18 cellular contexts compared by ENCODE assay signal in genomic region chr7:17619194-17619818, GRCh38.
DNase-seq lines count a peak whose midpoint lies in the region; ATAC-seq, FAIRE-seq and TF ChIP-seq lines count a peak whose summit lies in the region.
"Had no signal": no experiment of that assay in that cellular context is flagged by ENCODE, and none has a peak within 500 bp of the region (broad histone marks: within the 10 kb centered on the region; RNA-seq: fewer than 3 reads in every experiment).

No MANE protein-coding gene starts in this region.

- intact Hi-C loops in PC-3 (cut with micrococcal nuclease) = no loop called here

- no peaks in the 10 kb centered on the region for H3K27me3 ChIP-seq in PC-3 (ENCODE audit: low read length)
- H3K27me3 ChIP-seq in hepatocyte = no peaks in the 10 kb centered on the region
- no peaks in the 10 kb centered on the region for H3K27me3 ChIP-seq in H7 (ENCODE audit: control insufficient read depth, insufficient read depth, low read length)

- no peak overlapping the region for H2AFZ ChIP-seq in PC-3 (ENCODE audit: low read length)
- H2AFZ ChIP-seq in hepatocyte = no peak overlapping the region

- TF ChIP-seq CTCF in PC-3 (conservative IDR thresholded peaks at IDR 0.05; ENCODE audit: low read depth, low read length) (no peak), hepatocyte (IDR thresholded peaks at IDR 0.05; ENCODE audit: poor library complexity) (no peak), type B pancreatic cell (conservative IDR thresholded peaks at IDR 0.05) (no peak)

- no TSS peak for BruUV-seq in PC-3 (replicated peaks; lab: Mats Ljungman, UMichigan)

- H3K79me2 ChIP-seq in PC-3 (ENCODE audit: low read length) (no peaks in the 10 kb centered on the region), hepatocyte (no peaks in the 10 kb centered on the region)

- H3K4me3 Mint-ChIP-seq in type B pancreatic cell = no peak overlapping the region
- H3K4me3 Mint-ChIP-seq: CD4-positive, CD25-positive, alpha-beta regulatory T cell; H9; HFFc6; T-helper 1 cell treated with Interleukin-12 subunit alpha and Interleukin-12 subunit beta and Interleukin-4 antibody, amounts not matched to agents 30 μg/mL and 1 μg/mL, for 36 hours had no signal

- DNase-seq in HT-29 (ENCODE audit: low spot score) (peak; percentile 60), PC-3 (peak; percentile 76), hepatocyte (ENCODE audit: low spot score) (no peak), type B pancreatic cell (ENCODE audit: extremely low spot score, unreplicated experiment) (no peak), H54 (ENCODE audit: insufficient read length, low spot score) (no peak), H7 (no peak)
- DNase-seq: CD4-positive, CD25-positive, alpha-beta regulatory T cell; DMS79; H9; HFFc6; NCI-H1417 treated with DMSO at 0.1 percent for 48 hours; NCI-H187; NCI-H2107; NCI-H69; NK-92 treated with Interleukin-12 subunit alpha and Interleukin-12 subunit beta, amount 100 ng/mL, for 24 hours had no signal

- H3K27ac Mint-ChIP-seq in type B pancreatic cell = peak overlapping the region; percentile 67
- H3K27ac Mint-ChIP-seq: CD4-positive, CD25-positive, alpha-beta regulatory T cell; H9; HFFc6; T-helper 1 cell treated with Interleukin-12 subunit alpha and Interleukin-12 subunit beta and Interleukin-4 antibody, amounts not matched to agents 30 μg/mL and 1 μg/mL, for 36 hours had no signal

- H3K4me1 ChIP-seq in PC-3 (ENCODE audit: insufficient read depth, low read length) (peaks cover 38% of the 10 kb centered on the region), hepatocyte (ENCODE audit: insufficient read depth) (peaks cover 27% of the 10 kb centered on the region)

- no peaks in the 10 kb centered on the region for H3K36me3 Mint-ChIP-seq in type B pancreatic cell
- H3K36me3 Mint-ChIP-seq: CD4-positive, CD25-positive, alpha-beta regulatory T cell had no signal

- H3K9me3 ChIP-seq in PC-3 (ENCODE audit: low read length) (no peaks in the 10 kb centered on the region), hepatocyte (ENCODE audit: low read depth) (no peaks in the 10 kb centered on the region)

- no peak for TF ChIP-seq POLR2A in H54 (IDR thresholded peaks at IDR 0.05; ENCODE audit: low read depth, low read length)

- POLR2A ChIA-PET in PC-3 (lab: Charles Lee; ENCODE audit: unreplicated experiment) = no interaction called here

- peaks cover 11% of the 10 kb centered on the region for H3K4me1 Mint-ChIP-seq in type B pancreatic cell (ENCODE audit: unreplicated experiment)
- H3K4me1 Mint-ChIP-seq: CD4-positive, CD25-positive, alpha-beta regulatory T cell had no signal

- no peaks in the 10 kb centered on the region for H3K27me3 Mint-ChIP-seq in type B pancreatic cell
- H3K27me3 Mint-ChIP-seq: CD4-positive, CD25-positive, alpha-beta regulatory T cell had no signal

- H3K9me2 ChIP-seq in PC-3 (replicated peaks; ENCODE audit: low read length) (no peaks in the 10 kb centered on the region), hepatocyte (replicated peaks; ENCODE audit: insufficient read depth) (no peaks in the 10 kb centered on the region)

- H3K36me3 ChIP-seq in PC-3 (ENCODE audit: low read depth, low read length) (no peaks in the 10 kb centered on the region), hepatocyte (replicated peaks; ENCODE audit: insufficient read depth, low read depth) (no peaks in the 10 kb centered on the region), H7 (replicated peaks; ENCODE audit: control insufficient read depth, insufficient read depth, low read length) (no peaks in the 10 kb centered on the region)

- no peak for FAIRE-seq in H54 (lab: Jason Lieb, UNC)

- ATAC-seq in PC-3 (peak; percentile 39), GM18517 (IDR thresholded peaks at IDR 0.05; ENCODE audit: unreplicated experiment) (no peak)
- ATAC-seq: Right ventricle myocardium inferior had no signal

- H3K4me2 ChIP-seq in PC-3 (ENCODE audit: low read length) (peak overlapping the region; percentile 51), hepatocyte (peak overlapping the region; percentile 71)

- H3K27ac ChIP-seq in PC-3 (ENCODE audit: low read length) (peak overlapping the region; percentile 66), hepatocyte (peak overlapping the region; percentile 85)

- H3K9ac ChIP-seq in PC-3 (ENCODE audit: low read length) = no peak overlapping the region; the same call in 1 of the 2 replicates

- 89% methylated on average over 5 of the region's 5 CpGs for WGBS in hepatocyte (ENCODE audit: low lambda C conversion rate, missing lambda C conversion rate)

- CTCF ChIA-PET in PC-3 (lab: Charles Lee) = no interaction called here

- no peaks in the 10 kb centered on the region for H3F3A ChIP-seq in PC-3 (ENCODE audit: low read length, unreplicated experiment)

- H3K9me3 Mint-ChIP-seq in type B pancreatic cell = no peaks in the 10 kb centered on the region
- H3K9me3 Mint-ChIP-seq: H9; HFFc6; T-helper 1 cell treated with Interleukin-12 subunit alpha and Interleukin-12 subunit beta and Interleukin-4 antibody, amounts not matched to agents 30 μg/mL and 1 μg/mL, for 36 hours had no signal

- no peaks in the 10 kb centered on the region for H4K20me1 ChIP-seq in PC-3 (ENCODE audit: low read length)
- H4K20me1 ChIP-seq in hepatocyte (ENCODE audit: insufficient read depth, poor library complexity, severe bottlenecking) = no peaks in the 10 kb centered on the region

- H3K4me3 ChIP-seq in PC-3 (ENCODE audit: low read length) = no peak overlapping the region
- H3K4me3 ChIP-seq in hepatocyte = no peak overlapping the region
- H3K4me3 ChIP-seq in H7 (ENCODE audit: insufficient read depth, low read depth, low read length) = no peak overlapping the region

Comparison
In these comparisons a context has a peak if more than half of its experiments do, and no peak if none do; other contexts are left out.
1. DNase-seq: peak in HT-29 (single experiment) and PC-3 (single experiment); none in hepatocyte (single experiment), type B pancreatic cell (single experiment), H54 (single experiment) and H7 (single experiment).